In genomic region chr9:121277026-121277425, GRCh38 we compare ENCODE assay signal across 2 cellular contexts.
TF ChIP-seq lines count a peak whose summit lies in the region.

No MANE protein-coding gene starts in this region.

TF ChIP-seq in SK-N-SH, 30 proteins besides CTCF, POLR2A, EP300 and RAD21 (continued from another document):
- TF ChIP-seq, protein P1, sequence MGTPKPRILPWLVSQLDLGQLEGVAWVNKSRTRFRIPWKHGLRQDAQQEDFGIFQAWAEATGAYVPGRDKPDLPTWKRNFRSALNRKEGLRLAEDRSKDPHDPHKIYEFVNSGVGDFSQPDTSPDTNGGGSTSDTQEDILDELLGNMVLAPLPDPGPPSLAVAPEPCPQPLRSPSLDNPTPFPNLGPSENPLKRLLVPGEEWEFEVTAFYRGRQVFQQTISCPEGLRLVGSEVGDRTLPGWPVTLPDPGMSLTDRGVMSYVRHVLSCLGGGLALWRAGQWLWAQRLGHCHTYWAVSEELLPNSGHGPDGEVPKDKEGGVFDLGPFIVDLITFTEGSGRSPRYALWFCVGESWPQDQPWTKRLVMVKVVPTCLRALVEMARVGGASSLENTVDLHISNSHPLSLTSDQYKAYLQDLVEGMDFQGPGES (IDR thresholded peaks at IDR 0.05; ENCODE audit: low read depth, low read length): no peak
- no peak for TF ChIP-seq MEF2A (IDR thresholded peaks at IDR 0.05; ENCODE audit: borderline replicate concordance, low read depth)
- TF ChIP-seq GATA2 (CRISPR knock-in tag; IDR thresholded peaks at IDR 0.05): no peak
- no peak for TF ChIP-seq NFIC (IDR thresholded peaks at IDR 0.05; ENCODE audit: borderline replicate concordance)
- TF ChIP-seq RXRA (IDR thresholded peaks at IDR 0.05; ENCODE audit: borderline replicate concordance, low read depth): no peak
- TF ChIP-seq RFX5 (IDR thresholded peaks at IDR 0.05; ENCODE audit: low read length): no peak
- no peak for TF ChIP-seq JUND (IDR thresholded peaks at IDR 0.05)
- TF ChIP-seq FOSL2 (IDR thresholded peaks at IDR 0.05; ENCODE audit: borderline replicate concordance, low read depth): no peak
- TF ChIP-seq ELF1 (IDR thresholded peaks at IDR 0.05): no peak
- no peak for TF ChIP-seq SMC3 (IDR thresholded peaks at IDR 0.05; ENCODE audit: low read depth, low read length)
- TF ChIP-seq CHD2 (IDR thresholded peaks at IDR 0.05; ENCODE audit: low read length, partially characterized antibody): no peak
- TF ChIP-seq YY1 (IDR thresholded peaks at IDR 0.05; ENCODE audit: low read depth): no peak
- no peak for TF ChIP-seq RCOR1 (IDR thresholded peaks at IDR 0.05; ENCODE audit: low read length)

TF ChIP-seq in SK-N-SH treated with all-trans-retinoic acid at 6 μM for 48 hours, 23 proteins besides CTCF, POLR2A, EP300 and RAD21 (continued from another document):
- TF ChIP-seq PATZ1 (CRISPR knock-in tag; IDR thresholded peaks at IDR 0.05; ENCODE audit: borderline replicate concordance) (no peak), ARNTL (CRISPR knock-in tag; IDR thresholded peaks at IDR 0.05; ENCODE audit: borderline replicate concordance, low read depth) (no peak), POU6F1 (CRISPR knock-in tag; IDR thresholded peaks at IDR 0.05; ENCODE audit: borderline replicate concordance, low read depth) (no peak), ZC3H10 (CRISPR knock-in tag; IDR thresholded peaks at IDR 0.05) (no peak), ZFP3 (CRISPR knock-in tag; IDR thresholded peaks at IDR 0.05) (no peak), ZFP30 (CRISPR knock-in tag; IDR thresholded peaks at IDR 0.05) (no peak), SNAI2 (CRISPR knock-in tag; IDR thresholded peaks at IDR 0.05) (no peak), RARB (CRISPR knock-in tag; IDR thresholded peaks at IDR 0.05) (no peak), ZNF70 (CRISPR knock-in tag; IDR thresholded peaks at IDR 0.05) (no peak), BACH2 (CRISPR knock-in tag; IDR thresholded peaks at IDR 0.05; ENCODE audit: borderline replicate concordance) (no peak), ISL1 (CRISPR knock-in tag; IDR thresholded peaks at IDR 0.05) (no peak), PPARA (CRISPR knock-in tag; IDR thresholded peaks at IDR 0.05; ENCODE audit: borderline replicate concordance) (no peak), CSDC2 (CRISPR knock-in tag; IDR thresholded peaks at IDR 0.05) (no peak)
TF ChIP-seq in SK-N-SH treated with all-trans-retinoic acid at 6 μM for 48 hours: peak in this region for 0.
